ENCODE assay signal across 22 cellular contexts in the genomic region with DNA sequence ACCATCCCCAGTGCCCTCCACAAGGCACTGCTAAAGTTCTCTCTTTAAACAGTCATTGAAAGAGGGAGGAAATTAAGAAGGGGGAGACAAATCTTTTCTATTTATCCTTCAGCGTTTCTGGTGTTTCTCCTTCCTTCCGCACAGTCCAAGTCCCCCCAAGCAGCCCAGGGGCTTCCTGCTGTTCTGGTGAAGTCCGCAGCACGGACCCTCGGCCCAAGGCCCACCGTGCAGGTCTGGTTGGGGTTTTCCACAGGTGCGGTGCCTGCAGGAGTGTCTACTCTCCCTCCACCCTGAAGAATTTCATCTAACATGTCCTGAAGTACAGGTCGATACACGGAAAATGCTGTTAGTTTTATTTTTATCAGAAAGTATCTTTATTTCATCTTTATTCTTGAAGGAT. TPM values are rescaled to one million over a fixed set of nuclear protein-coding genes. Genes with fewer than 3 reads are reported as not detected.
DNase-seq lines count a peak whose midpoint lies in the region; ATAC-seq and TF ChIP-seq lines count a peak whose summit lies in the region.
"Had no signal": no experiment of that assay in that cellular context is flagged by ENCODE, and none has a peak within 500 bp of the region (broad histone marks: within the 10 kb centered on the region; RNA-seq: fewer than 3 reads in every experiment).

No MANE protein-coding gene starts in this region.

- H3K4me2 ChIP-seq in PC-9 = no peak overlapping the region

- CTCF ChIA-PET in PC-9 (lab: Charles Lee) = no interaction called here

- H4K20me1 ChIP-seq in PC-9 (ENCODE audit: insufficient read depth) = no peaks in the 10 kb centered on the region

- intact Hi-C loops in Right ventricle myocardium superior (cut with DNase I) = loop anchor here (10.0 kb wide), 1 partner anchor 471 kb away; no protein-coding TSS in a partner anchor
- intact Hi-C loops in left cardiac atrium (cut with DNase I) = loop anchor here in 1 of 2 donors (10.0 kb wide), 1 partner anchor 291 kb away; no protein-coding TSS in a partner anchor
- intact Hi-C loops in posterior vena cava (cut with DNase I) = loop anchor here in 1 of 2 donors (10.0 kb wide), 1 partner anchor 181 kb away; the partner anchor contains the start of gene CFAP46
- intact Hi-C loops in PC-9 (cut with micrococcal nuclease; ENCODE audit: unreplicated experiment) = no loop called here

- DNase-seq in activated CD4-positive, CD25-positive, alpha-beta regulatory T cell treated with anti-CD3 and anti-CD28 coated beads, Interleukin-2, amount 50 U/mL, for 72 hours = peak; percentile 23
- DNase-seq in activated CD4-positive, CD25-positive, alpha-beta regulatory T cell (lab: John Stamatoyannopoulos, UW) = no peak
- DNase-seq in Right ventricle myocardium superior (peak; percentile 22), left cardiac atrium (no peak), iPS-NIHi11 (ENCODE audit: low spot score) (peak; percentile 4), posterior vena cava (ENCODE audit: low spot score) (peak; percentile 56), PC-9 (no peak), MV-4-11 (lab: John Stamatoyannopoulos, UW) (no peak)
- DNase-seq: DMS 273 treated with DMSO at 0.1 percent for 48 hours, DND-41, IMR-90, KG1, MG63, NCI-H2029, NCI-H526 treated with DMSO at 0.1 percent for 48 hours, RPMI8226, SHP77 treated with DMSO at 0.1 percent for 48 hours had no signal

- H3K9me3 ChIP-seq in PC-9 (ENCODE audit: insufficient read depth, low read depth) = no peaks in the 10 kb centered on the region
- H3K9me3 ChIP-seq: BE2C, MG63 had no signal

- H3K4me1 ChIP-seq in PC-9 (replicated peaks; ENCODE audit: insufficient read depth) = no peaks in the 10 kb centered on the region
- H3K4me1 ChIP-seq: BE2C had no signal

- H3K79me2 ChIP-seq in PC-9 (ENCODE audit: low read depth) = no peaks in the 10 kb centered on the region

- no peak overlapping the region for H3K27ac ChIP-seq in PC-9
- H3K27ac ChIP-seq: 22Rv1 had no signal

- no peak for TF ChIP-seq CTCF in PC-9 (conservative IDR thresholded peaks at IDR 0.05)

- no peak overlapping the region for H2AFZ ChIP-seq in PC-9

- ATAC-seq in Right ventricle myocardium superior (ENCODE audit: poor library complexity) (no peak), left cardiac atrium (no peak)
- ATAC-seq: HCT116 had no signal

- H3K4me3 ChIP-seq in PC-9 = no peak overlapping the region
- H3K4me3 ChIP-seq: MG63 had no signal

- H3K9me2 ChIP-seq in PC-9 (ENCODE audit: insufficient read depth) = no peaks in the 10 kb centered on the region

- H3K27me3 ChIP-seq in PC-9 (ENCODE audit: insufficient read depth, low read depth) = 0 out of 2 replicates have a peak, but pooled peaks cover 4% of the 10 kb centered on the region

- H3F3A ChIP-seq in PC-9 (ENCODE audit: insufficient read depth, low read depth) = no peaks in the 10 kb centered on the region

- no peaks in the 10 kb centered on the region for H3K36me3 ChIP-seq in PC-9 (ENCODE audit: low read depth)
- H3K36me3 ChIP-seq: BE2C, MG63 had no signal

- BruUV-seq in PC-9 (replicated peaks; lab: Mats Ljungman, UMichigan) = no TSS peak

- POLR2A ChIA-PET in PC-9 (lab: Charles Lee; ENCODE audit: unreplicated experiment) = no interaction called here

RNA-seq across cellular contexts. Expression of gene KNDC1, which starts 34.1 kb away (rescaled TPM):
- total RNA-seq in Right ventricle myocardium superior (not detected), left cardiac atrium (under 1 TPM; 0.34 to 0.50 TPM), posterior vena cava (under 1 TPM; 0.33 to 0.37 TPM), PC-9 (2021) (1.2 and 1.7 TPM in 2 replicates)
- total RNA-seq: CD8-positive, alpha-beta memory T cell had no signal

RNA-seq across cellular contexts. Expression of gene ADGRA1, which starts 38.2 kb away (rescaled TPM):
- total RNA-seq in Right ventricle myocardium superior = not detected
- under 1 TPM in 1 of 2 donors, not detected in 1; 0.10 TPM for total RNA-seq in left cardiac atrium
- total RNA-seq in posterior vena cava = under 1 TPM; 0.10 to 0.56 TPM
- not detected in 2 replicates for total RNA-seq in PC-9 (2021)
- total RNA-seq: CD8-positive, alpha-beta memory T cell; IMR-90; NCI-H460 had no signal

Comparison
In these comparisons a context has a peak if more than half of its experiments do, and no peak if none do; other contexts are left out.
1. DNase-seq: peak in activated CD4-positive, CD25-positive, alpha-beta regulatory T cell treated with anti-CD3 and anti-CD28 coated beads, Interleukin-2, amount 50 U/mL, for 72 hours (single experiment), Right ventricle myocardium superior (single experiment), iPS-NIHi11 (single experiment) and posterior vena cava (single experiment); none in activated CD4-positive, CD25-positive, alpha-beta regulatory T cell (0 of 4), left cardiac atrium (single experiment), PC-9 (0 of 2) and MV-4-11 (single experiment).